In the genomic region with DNA sequence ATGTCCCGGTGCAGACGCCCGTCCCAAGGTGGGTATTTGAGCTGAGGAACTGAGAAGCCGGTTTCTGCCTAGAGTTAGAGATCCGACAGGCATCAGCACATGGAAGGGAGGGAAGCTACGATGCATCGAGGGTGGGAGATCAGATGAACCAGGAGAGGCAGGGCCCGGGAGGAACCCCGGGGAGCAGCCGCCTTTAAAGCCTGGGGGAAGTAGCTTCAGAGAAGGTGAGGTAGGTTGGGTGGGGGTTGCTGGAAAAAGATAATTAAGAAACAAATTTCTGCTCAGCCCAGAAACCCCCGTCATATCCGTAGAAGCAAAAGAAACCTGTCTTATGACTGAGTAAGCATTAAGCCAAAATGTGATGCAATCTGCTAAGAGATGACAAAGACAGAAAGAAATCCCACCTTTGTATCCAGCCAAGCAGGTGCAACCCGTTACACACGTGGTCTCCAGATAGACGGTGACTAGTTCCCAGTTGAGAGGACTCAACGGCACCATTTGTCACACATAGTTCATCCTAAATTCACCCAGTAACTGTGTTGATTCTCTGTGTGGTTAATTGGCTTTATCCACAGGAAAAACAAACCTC, we compare ENCODE assay signal across 9 cellular contexts. TPM values are rescaled to one million over a fixed set of nuclear protein-coding genes. Genes with fewer than 3 reads are reported as not detected.
"Had no signal": no experiment of that assay in that cellular context is flagged by ENCODE, and none has a peak within 500 bp of the region (broad histone marks: within the 10 kb centered on the region; RNA-seq: fewer than 3 reads in every experiment).

No MANE protein-coding gene starts in this region.

RNA-seq across cellular contexts. Expression of a gene that starts 9.0 kb away (rescaled TPM):
- total RNA-seq: activated CD4-positive, alpha-beta T cell treated with anti-CD3 and anti-CD28 coated beads, Interleukin-2, amount 10 ng/mL, durations not matched to agents 24 days and 14 days; activated CD8-positive, alpha-beta memory T cell treated with anti-CD3 and anti-CD28 coated beads for 36 hours; activated CD8-positive, alpha-beta T cell treated with anti-CD3 and anti-CD28 coated beads for 36 hours; activated naive CD8-positive, alpha-beta T cell treated with anti-CD3 and anti-CD28 coated beads for 36 hours; activated T-cell treated with anti-CD3 and anti-CD28 coated beads, Interleukin-2, amount 50 U/mL, for 72 hours; activated T-helper 17 cell treated with anti-CD3 and anti-CD28 coated beads, Interleukin-2, amount 50 U/mL, for 72 hours; cardiac muscle cell; Peyer's patch had no signal
- polyA plus RNA-seq: cardiac muscle cell, IgD-negative memory B cell had no signal
